Comparison of ENCODE assay signal across 20 cellular contexts in genomic region chr10:1284076-1284475, GRCh38.
"Had no signal": no experiment of that assay in that cellular context is flagged by ENCODE, and none has a peak within 500 bp of the region (broad histone marks: within the 10 kb centered on the region; RNA-seq: fewer than 3 reads in every experiment).

No MANE protein-coding gene starts in this region.

- ATAC-seq: SK-N-SH treated with all-trans-retinoic acid at 6 μM for 48 hours had no signal

- H3K4me3 ChIP-seq: MG63, SJCRH30 had no signal

- H3K4me1 ChIP-seq: SJCRH30 had no signal

- H3K9me3 ChIP-seq: MG63, SJCRH30 had no signal

- DNase-seq: KBM-7, MG63, NCI-H1092, NCI-H1105 treated with DMSO at 0.1 percent for 48 hours, NCI-H1417 treated with DMSO at 0.1 percent for 48 hours, NCI-H146, NCI-H1694 treated with DMSO at 0.1 percent for 48 hours, NCI-H1930, NCI-H2081, NCI-H2107, NCI-H2227 treated with DMSO at 0.1 percent for 48 hours, NCI-H446, NCI-H510A, NCI-H524 treated with DMSO at 0.1 percent for 48 hours, NCI-H69, NCI-H774, RPMI8226, SHP77 treated with DMSO at 0.1 percent for 48 hours, SJCRH30 had no signal

- H3K36me3 ChIP-seq: MG63, SJCRH30 had no signal

- H3K27me3 ChIP-seq: MG63, SJCRH30 had no signal

- H3K27ac ChIP-seq: SJCRH30 had no signal
